In the genomic region with DNA sequence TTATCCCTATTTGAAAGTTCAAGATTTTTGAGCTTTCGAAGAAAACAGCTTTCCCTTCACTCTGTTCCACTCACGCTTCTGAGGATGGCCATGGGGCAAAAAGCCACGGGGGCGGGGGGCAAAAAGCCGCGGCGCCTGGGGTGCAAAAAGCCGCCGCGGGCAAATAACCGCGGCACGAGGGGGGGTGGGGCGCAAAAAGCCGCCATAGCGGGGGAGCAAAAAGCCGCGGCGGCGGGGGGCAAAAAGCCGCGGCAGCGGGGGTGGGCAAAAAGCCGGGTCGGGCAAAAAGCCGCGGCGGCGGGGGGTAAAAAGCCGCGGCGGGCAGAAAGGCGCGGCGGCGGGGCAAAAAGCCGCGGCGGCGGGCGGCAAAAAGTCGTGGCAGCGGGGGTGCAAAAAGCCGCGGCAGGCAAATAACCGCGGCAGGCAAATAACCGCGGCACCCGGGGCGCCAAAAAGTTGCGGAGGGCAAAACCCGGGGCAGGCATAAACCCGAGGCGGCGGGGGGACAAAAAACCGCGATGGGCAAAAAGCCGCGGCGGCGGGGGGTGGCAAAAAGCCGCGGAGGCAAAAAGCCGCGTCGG, we compare ENCODE assay signal across 8 cellular contexts.
DNase-seq lines count a peak whose midpoint lies in the region; ATAC-seq and TF ChIP-seq lines count a peak whose summit lies in the region.
"Not testable (repeated sequence)": the region's sequence is repeated elsewhere in the genome, so short reads cannot be mapped to it uniquely, and the experiment has no call there.

No MANE protein-coding gene starts in this region.

- H3K27me3 ChIP-seq in OCI-LY3 (ENCODE audit: low read depth, low read length); mammary epithelial cell (ENCODE audit: insufficient read depth, low read length); upper lobe of left lung: not testable (repeated sequence)
- peaks cover 16% of the 10 kb centered on the region for H3K27me3 ChIP-seq in gastroesophageal sphincter

- WGBS in mammary epithelial cell (ENCODE audit: low coverage, missing lambda C conversion rate): no CpG with 5 or more reads among the region's 67 CpGs
- WGBS in gastroesophageal sphincter (ENCODE audit: low coverage in 1 of 2), 2 donors: 1% methylated on average over 23 of the region's 67 CpGs; no CpG with 5 or more reads in 1 of the 2 donors
- WGBS in upper lobe of left lung, 2 donors: 1% methylated on average over 17 of the region's 67 CpGs; no CpG with 5 or more reads in 1 of the 2 donors

- not testable (repeated sequence) for H3K9me3 ChIP-seq in OCI-LY3 (ENCODE audit: insufficient read depth, low read length); mammary epithelial cell (replicated peaks; ENCODE audit: insufficient read depth, low read length); gastroesophageal sphincter; upper lobe of left lung

- DNase-seq in GM12865 (ENCODE audit: low read depth); activated T-cell treated with anti-CD3 and anti-CD28 coated beads, Interleukin-2, amount 50 U/mL, for 24 hours; mammary epithelial cell; skeletal muscle cell (ENCODE audit: low read depth); upper lobe of left lung: not testable (repeated sequence)
- peak; percentile 6 for DNase-seq in nephron progenitor cell

- TF ChIP-seq EP300 in gastroesophageal sphincter (IDR thresholded peaks at IDR 0.05); upper lobe of left lung (IDR thresholded peaks at IDR 0.05): not testable (repeated sequence)

- intact Hi-C loops in mammary epithelial cell (cut with micrococcal nuclease): not testable (repeated sequence)

- BruUV-seq in mammary epithelial cell (replicated peaks; lab: Mats Ljungman, UMichigan): not testable (repeated sequence)

- in situ Hi-C loops in mammary epithelial cell (cut with MboI; ENCODE audit: low sequenced_read_pairs in 2 of 2): not testable (repeated sequence)

- peak overlapping the region; percentile 35 for H3K4me3 Mint-ChIP-seq in activated T-cell treated with anti-CD3 and anti-CD28 coated beads, Interleukin-2, amount 50 U/mL, for 24 hours
- not testable (repeated sequence) for H3K4me3 Mint-ChIP-seq in nephron progenitor cell

- not testable (repeated sequence) for H3K4me1 ChIP-seq in OCI-LY3 (ENCODE audit: low read length); mammary epithelial cell (ENCODE audit: insufficient read depth, low read length); gastroesophageal sphincter; upper lobe of left lung

- H3K79me2 ChIP-seq in OCI-LY3 (ENCODE audit: low read length); mammary epithelial cell (ENCODE audit: insufficient read depth, low read length): not testable (repeated sequence)

- not testable (repeated sequence) for TF ChIP-seq CTCF in GM12865 (IDR thresholded peaks at IDR 0.05; ENCODE audit: insufficient read depth, low read depth, low read length, missing control alignments); OCI-LY3 (IDR thresholded peaks at IDR 0.05; ENCODE audit: low read depth, low read length); mammary epithelial cell (conservative IDR thresholded peaks at IDR 0.05 in 1 of 2, IDR thresholded peaks at IDR 0.05 in 1 of 2; ENCODE audit: extremely low read depth in 1 of 2, insufficient read depth in 1 of 2, low read depth in 1 of 2, low read length in 2 of 2); gastroesophageal sphincter (IDR thresholded peaks at IDR 0.05); nephron progenitor cell (IDR thresholded peaks at IDR 0.05); upper lobe of left lung (IDR thresholded peaks at IDR 0.05)

- peak overlapping the region; percentile 54 for H3K4me3 ChIP-seq in GM12865 (ENCODE audit: low read depth, low read length)
- peak overlapping the region; percentile 73 for H3K4me3 ChIP-seq in OCI-LY3 (ENCODE audit: low read length)
- peak overlapping the region in 1 of 3 experiments; percentile 43 for H3K4me3 ChIP-seq in mammary epithelial cell (replicated peaks in 1 of 3; ENCODE audit: insufficient read depth in 1 of 3, low read depth in 2 of 3, low read length in 3 of 3)
- peak overlapping the region; percentile 51 to 52 for H3K4me3 ChIP-seq in gastroesophageal sphincter
- peak overlapping the region; percentile 46 for H3K4me3 ChIP-seq in skeletal muscle cell (ENCODE audit: low read depth, low read length)
- H3K4me3 ChIP-seq in upper lobe of left lung: peak overlapping the region in 3 of 4 donors; percentile 32 to 51 (median 49)

- H3K27ac ChIP-seq in OCI-LY3 (ENCODE audit: low read length); mammary epithelial cell (ENCODE audit: insufficient read depth, low read depth, low read length); gastroesophageal sphincter; upper lobe of left lung: not testable (repeated sequence)

- H3K36me3 ChIP-seq in OCI-LY3 (replicated peaks; ENCODE audit: low read depth, low read length); mammary epithelial cell (ENCODE audit: insufficient read depth, low read length); gastroesophageal sphincter; upper lobe of left lung: not testable (repeated sequence)

- not testable (repeated sequence) for H3K4me1 Mint-ChIP-seq in activated T-cell treated with anti-CD3 and anti-CD28 coated beads, Interleukin-2, amount 50 U/mL, for 24 hours (ENCODE audit: low read depth); nephron progenitor cell

- ATAC-seq in gastroesophageal sphincter; upper lobe of left lung (ENCODE audit: low FRiP score in 2 of 2): not testable (repeated sequence)

- TF ChIP-seq POLR2A in gastroesophageal sphincter (IDR thresholded peaks at IDR 0.05); upper lobe of left lung (IDR thresholded peaks at IDR 0.05): not testable (repeated sequence)

- H3K27ac Mint-ChIP-seq in activated T-cell treated with anti-CD3 and anti-CD28 coated beads, Interleukin-2, amount 50 U/mL, for 24 hours; nephron progenitor cell: not testable (repeated sequence)

- H3K27me3 Mint-ChIP-seq in activated T-cell treated with anti-CD3 and anti-CD28 coated beads, Interleukin-2, amount 50 U/mL, for 24 hours: peaks cover 12% of the 10 kb centered on the region
- H3K27me3 Mint-ChIP-seq in nephron progenitor cell (ENCODE audit: low read depth, poor library complexity): peaks cover 33% of the 10 kb centered on the region

- H3K9me3 Mint-ChIP-seq in activated T-cell treated with anti-CD3 and anti-CD28 coated beads, Interleukin-2, amount 50 U/mL, for 24 hours; nephron progenitor cell: not testable (repeated sequence)

- H2AFZ ChIP-seq in OCI-LY3 (ENCODE audit: low read depth, low read length); mammary epithelial cell (ENCODE audit: low read depth, low read length): not testable (repeated sequence)

- H3K9ac ChIP-seq in OCI-LY3 (ENCODE audit: low read length): peak overlapping the region; percentile 54
- not testable (repeated sequence) for H3K9ac ChIP-seq in mammary epithelial cell (ENCODE audit: insufficient read depth, low read length)

- H4K20me1 ChIP-seq in OCI-LY3 (ENCODE audit: insufficient read depth, low read length); mammary epithelial cell (ENCODE audit: insufficient read depth, low read length): not testable (repeated sequence)

- H3K4me2 ChIP-seq in OCI-LY3 (ENCODE audit: low read length) (peak overlapping the region; percentile 41), mammary epithelial cell (ENCODE audit: insufficient read depth, low read depth, low read length) (peak overlapping the region; percentile 36)

- CTCF ChIA-PET in mammary epithelial cell (lab: Charles Lee; ENCODE audit: low non-redundant PET): not testable (repeated sequence)

- dilution Hi-C loops in mammary epithelial cell (cut with HindIII; ENCODE audit: low sequenced_read_pairs): not testable (repeated sequence)

- H3K36me3 Mint-ChIP-seq in activated T-cell treated with anti-CD3 and anti-CD28 coated beads, Interleukin-2, amount 50 U/mL, for 24 hours (ENCODE audit: low read depth); nephron progenitor cell (ENCODE audit: low read depth): not testable (repeated sequence)
